In genomic region chr3:46929324-46929723, GRCh38 we compare ENCODE assay signal across 12 cellular contexts. TPM values are rescaled to one million over a fixed set of nuclear protein-coding genes. Genes with fewer than 3 reads are reported as not detected.
DNase-seq lines count a peak whose midpoint lies in the region; ATAC-seq and TF ChIP-seq lines count a peak whose summit lies in the region.
"Had no signal": no experiment of that assay in that cellular context is flagged by ENCODE, and none has a peak within 500 bp of the region (broad histone marks: within the 10 kb centered on the region; RNA-seq: fewer than 3 reads in every experiment).

No MANE protein-coding gene starts in this region.

- TF ChIP-seq CTCF in lung (IDR thresholded peaks at IDR 0.05; ENCODE audit: control extremely low read depth, extremely low read depth) = no peak
- TF ChIP-seq CTCF in tibial artery (IDR thresholded peaks at IDR 0.05) = no peak

- peak; percentile 48 for DNase-seq in activated effector memory CD4-positive, alpha-beta T cell treated with anti-CD3 and anti-CD28 coated beads, Interleukin-2, amount 50 U/mL, for 16 hours
- no peak for DNase-seq in activated effector memory CD4-positive, alpha-beta T cell treated with Interleukin-2 at 50 U/mL for 16 hours
- no peak for DNase-seq in activated naive CD8-positive, alpha-beta T cell treated with anti-CD3 and anti-CD28 coated beads, Interleukin-2, amount 50 U/mL, for 24 hours
- DNase-seq in lung (ENCODE audit: low spot score) (peak; percentile 68), tibial artery (peak; percentile 16 to 66), DMS153 (lab: John Stamatoyannopoulos, UW) (no peak), NCI-H446 treated with DMSO at 0.1 percent for 48 hours (lab: John Stamatoyannopoulos, UW) (no peak), RKO (ENCODE audit: low spot score) (no peak)
- DNase-seq: activated CD8-positive, alpha-beta memory T cell treated with anti-CD3 and anti-CD28 coated beads for 24 hours; caudate nucleus had no signal

- no peaks in the 10 kb centered on the region for H3K27me3 Mint-ChIP-seq in activated naive CD8-positive, alpha-beta T cell treated with anti-CD3 and anti-CD28 coated beads, Interleukin-2, amount 50 U/mL, for 24 hours

- H3K4me3 Mint-ChIP-seq in activated naive CD8-positive, alpha-beta T cell treated with anti-CD3 and anti-CD28 coated beads, Interleukin-2, amount 50 U/mL, for 24 hours = no peak overlapping the region

- peaks cover 38 to 55% of the 10 kb centered on the region in 2 donors for H3K4me1 ChIP-seq in lung (ENCODE audit: control insufficient read depth in 2 of 2, insufficient read depth in 2 of 2, low read length in 2 of 2)
- peaks cover 4 to 98% (median 86%) of the 10 kb centered on the region in 4 donors for H3K4me1 ChIP-seq in tibial artery

- peak overlapping the region; percentile 58 for H3K27ac Mint-ChIP-seq in activated naive CD8-positive, alpha-beta T cell treated with anti-CD3 and anti-CD28 coated beads, Interleukin-2, amount 50 U/mL, for 24 hours

- H3K9me3 ChIP-seq in lung (ENCODE audit: control insufficient read depth in 2 of 2, insufficient read depth in 1 of 2, low read length in 1 of 2) (no peaks in the 10 kb centered on the region), tibial artery (no peaks in the 10 kb centered on the region)

- H3K27me3 ChIP-seq in lung (ENCODE audit: control insufficient read depth, insufficient read depth) (no peaks in the 10 kb centered on the region), tibial artery (no peaks in the 10 kb centered on the region)
- H3K27me3 ChIP-seq: hepatocyte had no signal

- intact Hi-C loops in tibial artery (cut with DNase I; ENCODE audit: low total_unique reads) = loop anchor here (10.0 kb wide), 1 partner anchor 395 kb away; no protein-coding TSS in a partner anchor

- H3K9me3 Mint-ChIP-seq in activated naive CD8-positive, alpha-beta T cell treated with anti-CD3 and anti-CD28 coated beads, Interleukin-2, amount 50 U/mL, for 24 hours = no peaks in the 10 kb centered on the region

- ATAC-seq in activated naive CD8-positive, alpha-beta T cell treated with anti-CD3 and anti-CD28 coated beads, Interleukin-2, amount 50 U/mL, for 24 hours = no peak
- no peak for ATAC-seq in lung (ENCODE audit: insufficient read depth, low FRiP score)

- H3K27ac ChIP-seq in lung (ENCODE audit: low read depth in 1 of 2, low read length in 1 of 2) (peak overlapping the region; percentile 0 to 64), tibial artery (peak overlapping the region; percentile 80 to 85)

- 69 to 83% methylated on average over 2 of the region's 2 CpGs for WGBS in lung, 2 donors

- H3K36me3 Mint-ChIP-seq in activated naive CD8-positive, alpha-beta T cell treated with anti-CD3 and anti-CD28 coated beads, Interleukin-2, amount 50 U/mL, for 24 hours (ENCODE audit: low read depth) = peaks cover 40% of the 10 kb centered on the region

- H3K36me3 ChIP-seq in lung (ENCODE audit: control insufficient read depth in 2 of 2, insufficient read depth in 2 of 2, low read length in 2 of 2) (peaks cover 4 to 11% of the 10 kb centered on the region in 2 donors), tibial artery (peaks cover 10 to 20% (median 13%) of the 10 kb centered on the region in 3 donors)

- peaks cover 82% of the 10 kb centered on the region for H3K4me1 Mint-ChIP-seq in activated naive CD8-positive, alpha-beta T cell treated with anti-CD3 and anti-CD28 coated beads, Interleukin-2, amount 50 U/mL, for 24 hours

- H3K4me3 ChIP-seq in lung (no peak overlapping the region), tibial artery (no peak overlapping the region)
- H3K4me3 ChIP-seq: hepatocyte had no signal

RNA-seq across cellular contexts. Expression of gene CCDC12, which starts 47.2 kb away (rescaled TPM):
- total RNA-seq in lung = 10 to 100 TPM; 34.2 to 64.9 TPM
- 100 to 1,000 TPM in 1 of 2 donors, 10 to 100 TPM in 1; 75.2 to 129 TPM for polyA plus RNA-seq in lung

RNA-seq across cellular contexts. Expression of gene NBEAL2, which starts 50.1 kb away (rescaled TPM):
- total RNA-seq in lung = 100 to 1,000 TPM in 1 of 2 donors, 10 to 100 TPM in 1; 64.4 to 167 TPM
- polyA plus RNA-seq in lung = 100 to 1,000 TPM; 105 to 191 TPM

RNA-seq across cellular contexts. Expression of gene PTH1R, which starts 51.8 kb away (rescaled TPM):
- total RNA-seq in lung = 10 to 100 TPM; 14.7 to 25.1 TPM
- polyA plus RNA-seq in lung = 10 to 100 TPM; 11.2 to 29.7 TPM
- total RNA-seq: RPMI7951 had no signal

Comparison
In these comparisons a context has a peak if more than half of its experiments do, and no peak if none do; other contexts are left out.
1. DNase-seq: peak in activated effector memory CD4-positive, alpha-beta T cell treated with anti-CD3 and anti-CD28 coated beads, Interleukin-2, amount 50 U/mL, for 16 hours (single experiment), lung (single experiment) and tibial artery (2 of 2); none in activated effector memory CD4-positive, alpha-beta T cell treated with Interleukin-2 at 50 U/mL for 16 hours (single experiment), activated naive CD8-positive, alpha-beta T cell treated with anti-CD3 and anti-CD28 coated beads, Interleukin-2, amount 50 U/mL, for 24 hours (single experiment), DMS153 (single experiment), NCI-H446 treated with DMSO at 0.1 percent for 48 hours (single experiment) and RKO (single experiment).